21 cellular contexts compared by ENCODE assay signal in genomic region chr12:117447665-117448366, GRCh38.
"Had no signal": no experiment of that assay in that cellular context is flagged by ENCODE, and none has a peak within 500 bp of the region (broad histone marks: within the 10 kb centered on the region; RNA-seq: fewer than 3 reads in every experiment).

No MANE protein-coding gene starts in this region.

- H3K36me3 ChIP-seq: neural progenitor cell, right lobe of liver, upper lobe of left lung had no signal

- H3K4me1 ChIP-seq: neural progenitor cell, right lobe of liver, testis, upper lobe of left lung had no signal

- DNase-seq: activated CD4-positive, alpha-beta T cell treated with anti-CD3 and anti-CD28 coated beads, Interleukin-2, amount 10 ng/mL, durations not matched to agents 7 days and 5 days; activated CD4-positive, CD25-positive, alpha-beta regulatory T cell; activated CD8-positive, alpha-beta T cell treated with anti-CD3 and anti-CD28 coated beads, Interleukin-2, amount 10 ng/mL, durations not matched to agents 7 days and 5 days; activated naive CD4-positive, alpha-beta T cell treated with Interleukin-2 at 50 U/mL for 16 hours; activated naive CD8-positive, alpha-beta T cell treated with anti-CD3 and anti-CD28 coated beads, Interleukin-2, amount 10 ng/mL, durations not matched to agents 7 days and 5 days; activated T-cell treated with anti-CD3 and anti-CD28 coated beads, Interleukin-2, amount 50 U/mL, for 24 hours; amygdala; central memory CD4-positive, alpha-beta T cell; erythroblast; foreskin melanocyte; glutamatergic neuron; hypothalamus; left ventricle myocardium superior; right lobe of liver; stimulated activated CD4-positive, alpha-beta T cell treated with anti-CD3 and anti-CD28 coated beads, Interleukin-4, amount 100 ng/mL, for 4 hours; T1000; testis; upper lobe of left lung had no signal

- ATAC-seq: activated CD8-positive, alpha-beta T cell treated with anti-CD3 and anti-CD28 coated beads, Interleukin-2, amount 10 ng/mL, durations not matched to agents 7 days and 5 days; left ventricle myocardium superior; stimulated activated memory B cell treated with anti-CD40 and anti-IgM and Interleukin-4, amounts not matched to agents 10 μg/mL and 1 μg/mL and 100 μg/mL, for 72 hours had no signal

- H3K27ac Mint-ChIP-seq: activated CD4-positive, alpha-beta T cell treated with anti-CD3 and anti-CD28 coated beads, Interleukin-2, amount 10 ng/mL, durations not matched to agents 7 days and 5 days; activated CD8-positive, alpha-beta T cell treated with anti-CD3 and anti-CD28 coated beads, Interleukin-2, amount 10 ng/mL, durations not matched to agents 7 days and 5 days; activated naive CD8-positive, alpha-beta T cell treated with anti-CD3 and anti-CD28 coated beads, Interleukin-2, amount 10 ng/mL, durations not matched to agents 7 days and 5 days; activated T-cell treated with anti-CD3 and anti-CD28 coated beads, Interleukin-2, amount 50 U/mL, for 24 hours; activated T-helper 2 cell treated with anti-CD3 and anti-CD28 coated beads, Interferon-gamma antibody, Interleukin-2, Interleukin-4, amounts not matched to agents 10 μg/mL and 5 μg/mL and 100 μg/mL, durations not matched to agents 14 hours and 24 hours and 36 hours; neural progenitor cell; stimulated activated memory B cell treated with anti-CD40 and anti-IgM and Interleukin-4, amounts not matched to agents 10 μg/mL and 1 μg/mL and 100 μg/mL, for 72 hours had no signal

- H3K27me3 Mint-ChIP-seq: activated CD4-positive, alpha-beta T cell treated with anti-CD3 and anti-CD28 coated beads, Interleukin-2, amount 10 ng/mL, durations not matched to agents 7 days and 5 days; activated naive CD8-positive, alpha-beta T cell treated with anti-CD3 and anti-CD28 coated beads, Interleukin-2, amount 10 ng/mL, durations not matched to agents 7 days and 5 days; activated T-cell treated with anti-CD3 and anti-CD28 coated beads, Interleukin-2, amount 50 U/mL, for 24 hours; stimulated activated memory B cell treated with anti-CD40 and anti-IgM and Interleukin-4, amounts not matched to agents 10 μg/mL and 1 μg/mL and 100 μg/mL, for 72 hours had no signal

- H3K27me3 ChIP-seq: neural progenitor cell, right lobe of liver, testis, upper lobe of left lung had no signal

- H3K9me3 ChIP-seq: right lobe of liver, testis, upper lobe of left lung had no signal

- H3K9me3 Mint-ChIP-seq: activated CD4-positive, alpha-beta T cell treated with anti-CD3 and anti-CD28 coated beads, Interleukin-2, amount 10 ng/mL, durations not matched to agents 7 days and 5 days; activated naive CD8-positive, alpha-beta T cell treated with anti-CD3 and anti-CD28 coated beads, Interleukin-2, amount 10 ng/mL, durations not matched to agents 7 days and 5 days; activated T-cell treated with anti-CD3 and anti-CD28 coated beads, Interleukin-2, amount 50 U/mL, for 24 hours; activated T-helper 2 cell treated with anti-CD3 and anti-CD28 coated beads, Interferon-gamma antibody, Interleukin-2, Interleukin-4, amounts not matched to agents 10 μg/mL and 5 μg/mL and 100 μg/mL, durations not matched to agents 14 hours and 24 hours and 36 hours; stimulated activated memory B cell treated with anti-CD40 and anti-IgM and Interleukin-4, amounts not matched to agents 10 μg/mL and 1 μg/mL and 100 μg/mL, for 72 hours had no signal

- H3K27ac ChIP-seq: neural progenitor cell, right lobe of liver, testis, upper lobe of left lung had no signal

- H3K4me3 ChIP-seq: neural progenitor cell, right lobe of liver, testis, upper lobe of left lung had no signal

- H3K4me3 Mint-ChIP-seq: activated CD4-positive, alpha-beta T cell treated with anti-CD3 and anti-CD28 coated beads, Interleukin-2, amount 10 ng/mL, durations not matched to agents 7 days and 5 days; activated CD8-positive, alpha-beta T cell treated with anti-CD3 and anti-CD28 coated beads, Interleukin-2, amount 10 ng/mL, durations not matched to agents 7 days and 5 days; activated naive CD8-positive, alpha-beta T cell treated with anti-CD3 and anti-CD28 coated beads, Interleukin-2, amount 10 ng/mL, durations not matched to agents 7 days and 5 days; activated T-cell treated with anti-CD3 and anti-CD28 coated beads, Interleukin-2, amount 50 U/mL, for 24 hours; neural progenitor cell; stimulated activated memory B cell treated with anti-CD40 and anti-IgM and Interleukin-4, amounts not matched to agents 10 μg/mL and 1 μg/mL and 100 μg/mL, for 72 hours had no signal

- H3K4me1 Mint-ChIP-seq: activated CD4-positive, alpha-beta T cell treated with anti-CD3 and anti-CD28 coated beads, Interleukin-2, amount 10 ng/mL, durations not matched to agents 7 days and 5 days; activated naive CD8-positive, alpha-beta T cell treated with anti-CD3 and anti-CD28 coated beads, Interleukin-2, amount 10 ng/mL, durations not matched to agents 7 days and 5 days; stimulated activated memory B cell treated with anti-CD40 and anti-IgM and Interleukin-4, amounts not matched to agents 10 μg/mL and 1 μg/mL and 100 μg/mL, for 72 hours had no signal

- H3K36me3 Mint-ChIP-seq: activated naive CD8-positive, alpha-beta T cell treated with anti-CD3 and anti-CD28 coated beads, Interleukin-2, amount 10 ng/mL, durations not matched to agents 7 days and 5 days; stimulated activated memory B cell treated with anti-CD40 and anti-IgM and Interleukin-4, amounts not matched to agents 10 μg/mL and 1 μg/mL and 100 μg/mL, for 72 hours had no signal
